Comparison of ENCODE assay signal across 21 cellular contexts in the genomic region with DNA sequence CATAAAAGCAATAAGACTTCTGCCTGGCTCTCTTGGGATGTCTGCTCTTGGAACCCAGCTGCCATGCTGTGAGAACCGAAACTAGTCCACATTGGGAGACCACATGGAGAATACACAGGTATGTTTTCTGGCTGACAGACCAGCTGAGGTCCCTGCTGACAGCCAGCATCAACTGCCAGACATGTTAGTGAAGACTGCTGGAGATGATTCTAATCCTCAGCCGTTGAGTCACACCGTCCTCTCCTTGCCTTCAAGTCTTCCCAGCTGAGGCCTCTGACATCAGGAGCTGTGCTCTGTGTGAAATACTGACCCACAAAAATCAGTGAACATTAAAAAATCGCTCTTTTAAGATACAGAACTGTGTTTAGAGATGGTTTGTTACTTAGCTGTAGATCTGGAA.
DNase-seq lines count a peak whose midpoint lies in the region; ATAC-seq and TF ChIP-seq lines count a peak whose summit lies in the region.
"Had no signal": no experiment of that assay in that cellular context is flagged by ENCODE, and none has a peak within 500 bp of the region (broad histone marks: within the 10 kb centered on the region; RNA-seq: fewer than 3 reads in every experiment).

No MANE protein-coding gene starts in this region.

- no peak for TF ChIP-seq CTCF in foreskin fibroblast (IDR thresholded peaks at IDR 0.05; ENCODE audit: low read depth, low read length)

- H3K4me3 ChIP-seq in foreskin fibroblast (ENCODE audit: low read depth in 1 of 2, low read length in 2 of 2): no peak overlapping the region
- H3K4me3 ChIP-seq in skeletal muscle cell (ENCODE audit: low read depth, low read length): no peak overlapping the region
- H3K4me3 ChIP-seq: ascending aorta had no signal

- DNase-seq in GM03348 (ENCODE audit: low spot score): peak; percentile 42
- peak; percentile 40 for DNase-seq in astrocyte of the hippocampus (ENCODE audit: low read depth, low spot score)
- peak; percentile 20 to 33 for DNase-seq in foreskin fibroblast
- peak; percentile 36 for DNase-seq in skeletal muscle cell (ENCODE audit: low read depth)
- DNase-seq in NCI-H1092 (lab: John Stamatoyannopoulos, UW): no peak
- DNase-seq in amniotic stem cell (lab: John Stamatoyannopoulos, UW): no peak
- DNase-seq: ACHN; effector CD8-positive, alpha-beta T cell; left cardiac atrium; naive thymus-derived CD4-positive, alpha-beta T cell; NCI-H1105 treated with DMSO at 0.1 percent for 48 hours; NCI-H2081; NCI-H345; NCI-H748 treated with DMSO at 0.1 percent for 48 hours; occipital lobe; stimulated activated CD4-positive, alpha-beta T cell treated with anti-CD3 and anti-CD28 coated beads, Interleukin-2, amount 100 ng/mL, for 48 hours had no signal

- no peak for ATAC-seq in HG03469 (IDR thresholded peaks at IDR 0.05; ENCODE audit: unreplicated experiment)
- ATAC-seq: esophagus mucosa; naive thymus-derived CD4-positive, alpha-beta T cell; stimulated activated effector memory CD8-positive, alpha-beta T cell treated with anti-CD3 and anti-CD28 coated beads, Interleukin-12 subunit alpha, Interleukin-12 subunit beta, amount 100 ng/mL, for 72 hours; WTC11 had no signal

Comparison
In these comparisons a context has a peak if more than half of its experiments do, and no peak if none do; other contexts are left out.
1. DNase-seq: peak in GM03348 (single experiment), astrocyte of the hippocampus (single experiment), foreskin fibroblast (2 of 2) and skeletal muscle cell (single experiment); none in NCI-H1092 (single experiment) and amniotic stem cell (single experiment).